Comparison of ENCODE assay signal across 21 cellular contexts in genomic region chr9:125965421-125965820, GRCh38.
A peak's percentile ranks its signal among the peaks of the same experiment; 100 is the strongest.
DNase-seq lines count a peak whose midpoint lies in the region; ATAC-seq and TF ChIP-seq lines count a peak whose summit lies in the region.
"Had no signal": no experiment of that assay in that cellular context is flagged by ENCODE, and none has a peak within 500 bp of the region (broad histone marks: within the 10 kb centered on the region; RNA-seq: fewer than 3 reads in every experiment).

No MANE protein-coding gene starts in this region.

- TF ChIP-seq CTCF in esophagus muscularis mucosa (IDR thresholded peaks at IDR 0.05): no peak
- TF ChIP-seq CTCF in osteocyte (IDR thresholded peaks at IDR 0.05): no peak
- no peak for TF ChIP-seq CTCF in heart right ventricle (IDR thresholded peaks at IDR 0.05)

- H3K4me1 ChIP-seq in esophagus muscularis mucosa (peaks cover 0 to 17% (median 12%) of the 10 kb centered on the region in 4 donors), heart right ventricle (no peaks in the 10 kb centered on the region)
- H3K4me1 ChIP-seq: Peyer's patch, SJSA1 had no signal

- no peak for TF ChIP-seq POLR2A in esophagus muscularis mucosa (IDR thresholded peaks at IDR 0.05; ENCODE audit: low read depth)

- ATAC-seq in heart right ventricle (no peak), Right ventricle myocardium superior (ENCODE audit: poor library complexity) (no peak)

- H3K27me3 Mint-ChIP-seq in osteocyte (ENCODE audit: unreplicated experiment): no peaks in the 10 kb centered on the region
- H3K27me3 Mint-ChIP-seq: CD4-positive, alpha-beta T cell had no signal

- H3K27me3 ChIP-seq in esophagus muscularis mucosa: no peaks in the 10 kb centered on the region
- H3K27me3 ChIP-seq in heart right ventricle: no peaks in the 10 kb centered on the region
- H3K27me3 ChIP-seq: BLaER1, Peyer's patch, SJSA1 had no signal

- intact Hi-C loops in esophagus muscularis mucosa (cut with DNase I) (no loop called here), heart right ventricle (cut with DNase I) (no loop called here), Right ventricle myocardium superior (cut with DNase I) (no loop called here)

- H3K4me1 Mint-ChIP-seq in osteocyte (ENCODE audit: unreplicated experiment): no peaks in the 10 kb centered on the region

- H3K36me3 ChIP-seq in esophagus muscularis mucosa: peaks cover 0 to 42% (median 26%) of the 10 kb centered on the region in 4 donors
- peaks cover 0 to 76% (median 30%) of the 10 kb centered on the region in 9 donors for H3K36me3 ChIP-seq in heart right ventricle
- H3K36me3 ChIP-seq: SJSA1 had no signal

- H3K4me3 ChIP-seq in esophagus muscularis mucosa (no peak overlapping the region), heart right ventricle (no peak overlapping the region)
- H3K4me3 ChIP-seq: BLaER1, Peyer's patch, SJSA1 had no signal

- H3K9me3 Mint-ChIP-seq in osteocyte (ENCODE audit: unreplicated experiment): no peaks in the 10 kb centered on the region
- H3K9me3 Mint-ChIP-seq: CD4-positive, alpha-beta T cell had no signal

- H3K27ac ChIP-seq in esophagus muscularis mucosa (replicated peaks in 1 of 4) (peak overlapping the region in 1 of 4 donors; percentile 19), heart right ventricle (no peak overlapping the region)
- H3K27ac ChIP-seq: BLaER1, KMS-11, Peyer's patch, SJSA1 had no signal

- TF ChIP-seq EP300 in esophagus muscularis mucosa (IDR thresholded peaks at IDR 0.05): no peak

- H3K9me3 ChIP-seq in esophagus muscularis mucosa (no peaks in the 10 kb centered on the region), heart right ventricle (no peaks in the 10 kb centered on the region)
- H3K9me3 ChIP-seq: BLaER1, Peyer's patch, SJSA1 had no signal

- no peak overlapping the region for H3K4me3 Mint-ChIP-seq in osteocyte (ENCODE audit: unreplicated experiment)
- H3K4me3 Mint-ChIP-seq: CD4-positive, alpha-beta T cell had no signal

- H3K27ac Mint-ChIP-seq in osteocyte (ENCODE audit: unreplicated experiment): no peak overlapping the region
- H3K27ac Mint-ChIP-seq: CD4-positive, alpha-beta T cell had no signal

- DNase-seq in DMS79 treated with DMSO at 0.1 percent for 48 hours (lab: John Stamatoyannopoulos, UW) (peak; percentile 95), NCI-H524 treated with DMSO at 0.1 percent for 48 hours (lab: John Stamatoyannopoulos, UW) (peak; percentile 93), esophagus muscularis mucosa (ENCODE audit: extremely low spot score) (peak; percentile 74), osteocyte (ENCODE audit: extremely low spot score, unreplicated experiment) (peak; percentile 59), heart right ventricle (no peak), DMS114 treated with DMSO at 0.1 percent for 48 hours (lab: John Stamatoyannopoulos, UW; ENCODE audit: unreplicated experiment) (no peak), Right ventricle myocardium superior (no peak)
- no peak for DNase-seq in central memory CD4-positive, alpha-beta T cell
- DNase-seq: CD4-positive, alpha-beta T cell; COR-L47; DMS153; GF-D8; IMR-90; NCI-H1105 treated with DMSO at 0.1 percent for 48 hours; NCI-H1694; NCI-H2081; NCI-H748 treated with DMSO at 0.1 percent for 48 hours; Peyer's patch had no signal

- WGBS in esophagus muscularis mucosa: 71% methylated on average over 10 of the region's 10 CpGs
- 95 to 96% methylated on average over 10 of the region's 10 CpGs for WGBS in heart right ventricle, 2 donors

- H3K36me3 Mint-ChIP-seq in osteocyte (ENCODE audit: unreplicated experiment): peaks cover 28% of the 10 kb centered on the region

Comparison
In these comparisons a context has a peak if more than half of its experiments do, and no peak if none do; other contexts are left out.
1. DNase-seq: peak in DMS79 treated with DMSO at 0.1 percent for 48 hours (single experiment), NCI-H524 treated with DMSO at 0.1 percent for 48 hours (single experiment), esophagus muscularis mucosa (single experiment) and osteocyte (single experiment); none in central memory CD4-positive, alpha-beta T cell (single experiment), heart right ventricle (0 of 2), DMS114 treated with DMSO at 0.1 percent for 48 hours (single experiment) and Right ventricle myocardium superior (single experiment).